In the genomic region with DNA sequence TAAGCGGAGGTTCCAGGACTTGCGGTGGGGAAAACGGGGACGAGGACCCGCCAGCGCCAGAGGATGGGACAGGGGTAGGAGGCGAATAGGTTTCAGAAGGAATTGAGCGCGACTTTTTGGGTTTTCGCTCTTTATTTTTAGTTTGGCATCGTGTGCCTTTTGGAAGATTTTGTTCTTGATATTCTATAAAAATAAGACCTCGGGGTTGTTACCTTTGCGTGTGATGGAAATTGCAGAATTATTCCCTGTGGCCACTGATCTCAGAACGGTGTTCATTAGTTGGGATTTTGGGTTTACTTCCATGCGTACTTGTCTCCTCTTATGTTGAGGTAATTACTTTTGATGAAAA, we compare ENCODE assay signal across 1 cellular context.
TF ChIP-seq lines count a peak whose summit lies in the region.

No MANE protein-coding gene starts in this region.

TF ChIP-seq in endothelial cell of umbilical vein, 7 proteins besides CTCF, POLR2A, EP300 and RAD21:
- TF ChIP-seq JUN (IDR thresholded peaks at IDR 0.05; ENCODE audit: borderline replicate concordance, insufficient read depth, insufficient read length, low read depth) (no peak), GATA2 (IDR thresholded peaks at IDR 0.05; ENCODE audit: insufficient read depth, insufficient read length, low read depth, low read length) (no peak), FOS (IDR thresholded peaks at IDR 0.05; ENCODE audit: borderline replicate concordance, insufficient read depth, low read length) (no peak), POLR2AphosphoS5 (IDR thresholded peaks at IDR 0.05; ENCODE audit: insufficient read depth, low read depth, low read length) (no peak), MYC (IDR thresholded peaks at IDR 0.05; ENCODE audit: low read depth, low read length) (no peak)
